9 cellular contexts compared by ENCODE assay signal in genomic region chr5:18465833-18466681, GRCh38.
A peak's percentile ranks its signal among the peaks of the same experiment; 100 is the strongest.
DNase-seq lines count a peak whose midpoint lies in the region; ATAC-seq and TF ChIP-seq lines count a peak whose summit lies in the region.
"Had no signal": no experiment of that assay in that cellular context is flagged by ENCODE, and none has a peak within 500 bp of the region (broad histone marks: within the 10 kb centered on the region; RNA-seq: fewer than 3 reads in every experiment).

No MANE protein-coding gene starts in this region.

- no peak for ATAC-seq in activated CD4-positive, alpha-beta T cell treated with anti-CD3 and anti-CD28 coated beads for 36 hours
- ATAC-seq in left lobe of liver, result peak; percentile 83

- H3K4me3 ChIP-seq in H7 (ENCODE audit: insufficient read depth, low read depth, low read length), result no peak overlapping the region
- no peak overlapping the region; the same call in 1 of the 2 replicates for H3K4me3 ChIP-seq in LNCaP clone FGC (ENCODE audit: low read depth, low read length)
- H3K4me3 ChIP-seq in Peyer's patch, result no peak overlapping the region

- no peaks in the 10 kb centered on the region for H3K9me3 Mint-ChIP-seq in activated CD4-positive, alpha-beta T cell treated with anti-CD3 and anti-CD28 coated beads for 36 hours (ENCODE audit: low read depth)
- H3K9me3 Mint-ChIP-seq in brain, result no peaks in the 10 kb centered on the region

- no peaks in the 10 kb centered on the region for H3K36me3 ChIP-seq in H7 (replicated peaks; ENCODE audit: control insufficient read depth, insufficient read depth, low read length)
- no peaks in the 10 kb centered on the region for H3K36me3 ChIP-seq in Peyer's patch

- no peaks in the 10 kb centered on the region for H3K9me3 ChIP-seq in Peyer's patch

- H3K27ac ChIP-seq in Peyer's patch (no peak overlapping the region), substantia nigra (ENCODE audit: low read depth, low read length, poor library complexity, severe bottlenecking) (peak overlapping the region; percentile 8)

- no peak for TF ChIP-seq POLR2A in Peyer's patch (IDR thresholded peaks at IDR 0.05)

- H3K36me3 Mint-ChIP-seq in activated CD4-positive, alpha-beta T cell treated with anti-CD3 and anti-CD28 coated beads for 36 hours (ENCODE audit: low read depth), result no peaks in the 10 kb centered on the region
- no peaks in the 10 kb centered on the region for H3K36me3 Mint-ChIP-seq in brain
- H3K36me3 Mint-ChIP-seq: CD4-positive, CD25-positive, alpha-beta regulatory T cell had no signal

- DNase-seq in activated CD4-positive, alpha-beta T cell treated with anti-CD3 and anti-CD28 coated beads for 36 hours, result peak; percentile 66
- DNase-seq in activated CD4-positive, alpha-beta T cell treated with anti-CD3 and anti-CD28 coated beads, Interleukin-2, amount 50 U/mL, for 4 hours, result no peak
- DNase-seq in H7, result peak; percentile 52
- peak; percentile 4 for DNase-seq in LNCaP clone FGC (ENCODE audit: low read depth)
- DNase-seq in Peyer's patch, result peak in 2 of 3 donors; percentile 30 to 49
- DNase-seq in left lobe of liver (ENCODE audit: low spot score), result peak; percentile 47
- peak in 47 of 49 donors; percentile 0 to 84 (median 46) for DNase-seq in substantia nigra (lab: John Stamatoyannopoulos, UW)

- H3K27me3 Mint-ChIP-seq in activated CD4-positive, alpha-beta T cell treated with anti-CD3 and anti-CD28 coated beads for 36 hours, result no peaks in the 10 kb centered on the region
- no peaks in the 10 kb centered on the region for H3K27me3 Mint-ChIP-seq in brain
- H3K27me3 Mint-ChIP-seq: CD4-positive, CD25-positive, alpha-beta regulatory T cell had no signal

- CTCF ChIA-PET in activated CD4-positive, alpha-beta T cell treated with anti-CD3 and anti-CD28 coated beads for 36 hours (lab: Charles Lee), result interaction anchor here (0.6 to 1.7 kb wide), 5 partner anchors 10 to 1703 kb away, joined by 3 to 7 read pairs (median 3); no protein-coding TSS in a partner anchor

- H3K27me3 ChIP-seq in H7 (ENCODE audit: control insufficient read depth, insufficient read depth, low read length) (no peaks in the 10 kb centered on the region), Peyer's patch (no peaks in the 10 kb centered on the region)

- POLR2A ChIA-PET in activated CD4-positive, alpha-beta T cell treated with anti-CD3 and anti-CD28 coated beads for 36 hours (lab: Charles Lee), result interaction anchor here (0.5 to 0.6 kb wide), 2 partner anchors 175 to 193 kb away, joined by 3 to 9 read pairs; no protein-coding TSS in a partner anchor

- TF ChIP-seq CTCF in LNCaP clone FGC (IDR thresholded peaks at IDR 0.05; ENCODE audit: control insufficient read depth, extremely low read depth, insufficient read depth), result peak; percentile 48
- TF ChIP-seq CTCF in Peyer's patch (IDR thresholded peaks at IDR 0.05), result peak in 3 of 6 experiments; percentile 25 to 54 (median 34)
- peak; percentile 73 to 75 for TF ChIP-seq CTCF in brain (conservative IDR thresholded peaks at IDR 0.05)

- no peaks in the 10 kb centered on the region for H3K4me1 Mint-ChIP-seq in activated CD4-positive, alpha-beta T cell treated with anti-CD3 and anti-CD28 coated beads for 36 hours
- peaks cover 13% of the 10 kb centered on the region for H3K4me1 Mint-ChIP-seq in brain
- H3K4me1 Mint-ChIP-seq: CD4-positive, CD25-positive, alpha-beta regulatory T cell had no signal

- intact Hi-C loops in activated CD4-positive, alpha-beta T cell treated with anti-CD3 and anti-CD28 coated beads for 36 hours (cut with DNase I, micrococcal nuclease), result loop anchor here (1.0 to 2.0 kb wide), 2 partner anchors 232 to 233 kb away; no protein-coding TSS in a partner anchor

- no peaks in the 10 kb centered on the region for H3K4me1 ChIP-seq in Peyer's patch

- H3K4me3 Mint-ChIP-seq in activated CD4-positive, alpha-beta T cell treated with anti-CD3 and anti-CD28 coated beads for 36 hours, result no peak overlapping the region
- H3K4me3 Mint-ChIP-seq in brain, result no peak overlapping the region
- H3K4me3 Mint-ChIP-seq: CD4-positive, CD25-positive, alpha-beta regulatory T cell had no signal

- no peak overlapping the region for H3K27ac Mint-ChIP-seq in activated CD4-positive, alpha-beta T cell treated with anti-CD3 and anti-CD28 coated beads for 36 hours
- H3K27ac Mint-ChIP-seq in brain, result peak overlapping the region in 1 of 5 experiments; percentile 21
- H3K27ac Mint-ChIP-seq: CD4-positive, CD25-positive, alpha-beta regulatory T cell had no signal

Comparison
In these comparisons a context has a peak if more than half of its experiments do, and no peak if none do; other contexts are left out.
1. DNase-seq: peak in activated CD4-positive, alpha-beta T cell treated with anti-CD3 and anti-CD28 coated beads for 36 hours (single experiment), H7 (single experiment), LNCaP clone FGC (single experiment), Peyer's patch (2 of 3), left lobe of liver (single experiment) and substantia nigra (47 of 49); none in activated CD4-positive, alpha-beta T cell treated with anti-CD3 and anti-CD28 coated beads, Interleukin-2, amount 50 U/mL, for 4 hours (0 of 2).